ENCODE assay signal across 10 cellular contexts in the genomic region with DNA sequence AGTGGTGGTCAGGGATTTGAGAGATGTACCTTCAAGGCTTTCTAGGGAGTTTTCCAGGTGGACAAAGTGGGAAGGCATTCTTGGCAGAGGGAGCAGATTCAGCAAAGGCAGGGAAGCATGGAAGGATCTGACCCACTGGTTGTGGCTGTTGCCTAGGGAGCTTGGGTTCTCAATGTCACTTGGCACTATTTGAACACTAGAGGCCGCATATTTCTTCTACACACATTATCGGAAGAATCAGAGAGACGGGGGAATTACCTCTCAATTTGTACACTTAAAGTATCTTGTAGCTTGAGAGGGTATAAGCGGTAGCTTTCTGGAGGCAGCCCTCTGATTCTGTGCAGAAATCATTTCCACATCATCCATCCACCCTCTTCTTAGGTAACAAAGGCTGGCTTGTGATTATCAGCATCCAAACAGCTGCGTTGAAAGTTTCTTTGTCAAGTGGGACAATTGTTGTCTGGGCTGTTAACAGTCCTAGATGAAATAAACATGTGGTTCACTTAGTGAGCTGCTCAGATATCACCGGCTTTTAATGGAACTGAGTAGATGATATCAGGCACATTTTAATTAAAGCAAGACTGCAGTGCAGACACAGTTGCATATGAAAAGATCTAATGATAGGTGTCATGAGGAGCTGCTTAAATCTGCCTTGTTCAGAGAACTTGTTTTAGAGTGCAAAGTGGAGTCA. TPM values are rescaled to one million over a fixed set of nuclear protein-coding genes. Genes with fewer than 3 reads are reported as not detected.
DNase-seq lines count a peak whose midpoint lies in the region; ATAC-seq and TF ChIP-seq lines count a peak whose summit lies in the region.
"Had no signal": no experiment of that assay in that cellular context is flagged by ENCODE, and none has a peak within 500 bp of the region (broad histone marks: within the 10 kb centered on the region; RNA-seq: fewer than 3 reads in every experiment).

No MANE protein-coding gene starts in this region.

- no peaks in the 10 kb centered on the region for H3K9me3 Mint-ChIP-seq in CD8-positive, alpha-beta T cell
- H3K9me3 Mint-ChIP-seq: activated B cell treated with CpG ODN at 0.5 μM for 24 hours had no signal

- peak; percentile 52 for DNase-seq in GM13977 (ENCODE audit: low spot score)
- DNase-seq in NCI-H187 (lab: John Stamatoyannopoulos, UW) = peak; percentile 45 to 52
- no peak for DNase-seq in astrocyte of the cerebellum (ENCODE audit: low read depth)
- peak; percentile 29 for DNase-seq in renal cortical epithelial cell (ENCODE audit: low read depth)
- DNase-seq in activated T-cell treated with anti-CD3 and anti-CD28 coated beads, Interleukin-2, amount 50 U/mL, for 48 hours = no peak
- no peak for DNase-seq in CD8-positive, alpha-beta T cell
- DNase-seq: activated B cell treated with CpG ODN at 0.5 μM for 24 hours had no signal

- H3K27me3 ChIP-seq in CD8-positive, alpha-beta T cell (ENCODE audit: insufficient read depth, low read length) = peaks cover 4% of the 10 kb centered on the region

- H3K27ac Mint-ChIP-seq in CD8-positive, alpha-beta T cell = no peak overlapping the region
- H3K27ac Mint-ChIP-seq: activated B cell treated with CpG ODN at 0.5 μM for 24 hours had no signal

- H3K27me3 Mint-ChIP-seq in CD8-positive, alpha-beta T cell (ENCODE audit: low read depth) = peaks cover 68% of the 10 kb centered on the region

- CTCF ChIA-PET in CD8-positive, alpha-beta T cell (lab: Charles Lee) = interaction anchor here (0.7 kb wide), 2 partner anchors 14 to 25 kb away, joined by 3 to 4 read pairs; no protein-coding TSS in a partner anchor

- peaks cover 9% of the 10 kb centered on the region for H3K4me1 Mint-ChIP-seq in CD8-positive, alpha-beta T cell (ENCODE audit: low read depth)

- H3K9me3 ChIP-seq in CD8-positive, alpha-beta T cell (ENCODE audit: low read length) = no peaks in the 10 kb centered on the region
- H3K9me3 ChIP-seq: neutrophil had no signal

- intact Hi-C loops in CD8-positive, alpha-beta T cell (cut with DNase I, micrococcal nuclease) = loop anchor here in 1 of 2 experiments (2.0 kb wide), 1 partner anchor 543 kb away; no protein-coding TSS in a partner anchor

- POLR2A ChIA-PET in CD8-positive, alpha-beta T cell (lab: Charles Lee) = no interaction called here

- H3K4me3 Mint-ChIP-seq in CD8-positive, alpha-beta T cell = no peak overlapping the region
- H3K4me3 Mint-ChIP-seq: activated B cell treated with CpG ODN at 0.5 μM for 24 hours had no signal

- TF ChIP-seq CTCF in GM13977 (IDR thresholded peaks at IDR 0.05; ENCODE audit: extremely low read depth, insufficient read depth, missing control alignments) (peak; percentile 29), astrocyte of the cerebellum (IDR thresholded peaks at IDR 0.05; ENCODE audit: low read depth, low read length, missing control alignments) (peak; percentile 34)
- TF ChIP-seq CTCF in CD8-positive, alpha-beta T cell (IDR thresholded peaks at IDR 0.05) = no peak

- H3K4me3 ChIP-seq in astrocyte of the cerebellum (ENCODE audit: low read depth, low read length) = no peak overlapping the region
- H3K4me3 ChIP-seq in CD8-positive, alpha-beta T cell (ENCODE audit: low read depth, low read length) = no peak overlapping the region

- in situ Hi-C loops in GM13977 (cut with MboI; ENCODE audit: low pct_unique_long_range_greater_than_20kb, low sequenced_read_pairs, unreplicated experiment) (loop anchor here (25.0 kb wide), 1 partner anchor 840 kb away; no protein-coding TSS in a partner anchor), astrocyte of the cerebellum (cut with HindIII; ENCODE audit: low sequenced_read_pairs) (no loop called here)

- H3K36me3 Mint-ChIP-seq in CD8-positive, alpha-beta T cell = no peaks in the 10 kb centered on the region

- peaks cover 3% of the 10 kb centered on the region for H3K4me1 ChIP-seq in CD8-positive, alpha-beta T cell (ENCODE audit: insufficient read depth, low read length)

- ATAC-seq in GM18858 (IDR thresholded peaks at IDR 0.05; ENCODE audit: unreplicated experiment) = no peak
- ATAC-seq in CD8-positive, alpha-beta T cell = no peak

- H3K36me3 ChIP-seq in CD8-positive, alpha-beta T cell (ENCODE audit: insufficient read depth, low read length) = no peaks in the 10 kb centered on the region
- H3K36me3 ChIP-seq: neutrophil had no signal

- H3K27ac ChIP-seq in CD8-positive, alpha-beta T cell (ENCODE audit: low read depth, low read length) = no peak overlapping the region
- H3K27ac ChIP-seq: neutrophil had no signal

RNA-seq across cellular contexts. Expression of gene NELL1, which starts 2.6 kb away (rescaled TPM):
- total RNA-seq in renal cortical epithelial cell = not detected in 2 replicates
- not detected for total RNA-seq in CD8-positive, alpha-beta T cell
- total RNA-seq: activated B cell treated with CpG ODN at 0.5 μM for 24 hours, subcutaneous adipose tissue had no signal

Comparison
In these comparisons a context has a peak if more than half of its experiments do, and no peak if none do; other contexts are left out.
1. DNase-seq: peak in GM13977 (single experiment), NCI-H187 (2 of 2) and renal cortical epithelial cell (single experiment); none in astrocyte of the cerebellum (single experiment), activated T-cell treated with anti-CD3 and anti-CD28 coated beads, Interleukin-2, amount 50 U/mL, for 48 hours (0 of 2) and CD8-positive, alpha-beta T cell (0 of 7).